ENCODE assay signal across 13 cellular contexts in genomic region chr11:64800633-64801464, GRCh38. TPM values are rescaled to one million over a fixed set of nuclear protein-coding genes. Genes with fewer than 3 reads are reported as not detected.
DNase-seq lines count a peak whose midpoint lies in the region; ATAC-seq and TF ChIP-seq lines count a peak whose summit lies in the region.
"Had no signal": no experiment of that assay in that cellular context is flagged by ENCODE, and none has a peak within 500 bp of the region (broad histone marks: within the 10 kb centered on the region; RNA-seq: fewer than 3 reads in every experiment).

No MANE protein-coding gene starts in this region.

- peaks cover 40% of the 10 kb centered on the region for H3K4me1 Mint-ChIP-seq in activated CD4-positive, alpha-beta T cell treated with anti-CD3 and anti-CD28 coated beads, Interleukin-2, amount 10 ng/mL, durations not matched to agents 7 days and 5 days
- H3K4me1 Mint-ChIP-seq in stimulated activated naive CD8-positive, alpha-beta T cell treated with anti-CD3 and anti-CD28 coated beads, Interleukin-15, amount 100 ng/mL, for 72 hours = peaks cover 66% of the 10 kb centered on the region

- no peaks in the 10 kb centered on the region for H3K27me3 Mint-ChIP-seq in activated CD4-positive, alpha-beta T cell treated with anti-CD3 and anti-CD28 coated beads, Interleukin-2, amount 10 ng/mL, durations not matched to agents 7 days and 5 days
- H3K27me3 Mint-ChIP-seq in stimulated activated naive CD8-positive, alpha-beta T cell treated with anti-CD3 and anti-CD28 coated beads, Interleukin-15, amount 100 ng/mL, for 72 hours = no peaks in the 10 kb centered on the region

- no peaks in the 10 kb centered on the region for H3K9me3 ChIP-seq in OCI-LY3 (ENCODE audit: insufficient read depth, low read length)
- H3K9me3 ChIP-seq in gastroesophageal sphincter = no peaks in the 10 kb centered on the region
- H3K9me3 ChIP-seq in effector memory CD4-positive, alpha-beta T cell (ENCODE audit: control insufficient read depth, low read length) = no peaks in the 10 kb centered on the region
- H3K9me3 ChIP-seq: body of pancreas had no signal

- no peak for DNase-seq in activated CD4-positive, alpha-beta T cell treated with anti-CD3 and anti-CD28 coated beads, Interleukin-2, amount 10 ng/mL, durations not matched to agents 7 days and 5 days
- no peak for DNase-seq in activated CD4-positive, alpha-beta T cell treated with anti-CD3 and anti-CD28 coated beads for 4 hours
- DNase-seq in stimulated activated naive CD8-positive, alpha-beta T cell treated with anti-CD3 and anti-CD28 coated beads, Interleukin-15, amount 100 ng/mL, for 72 hours = no peak
- DNase-seq in effector memory CD4-positive, alpha-beta T cell = no peak
- no peak for DNase-seq in HEK293T (ENCODE audit: extremely low spot score)
- DNase-seq: activated CD4-positive, alpha-beta T cell treated with anti-CD3 and anti-CD28 coated beads for 1 hour; body of pancreas; islet precursor cell; NCI-H1930 had no signal

- H3K4me2 ChIP-seq in OCI-LY3 (ENCODE audit: low read length) = 0 out of 2 replicates have a peak overlapping the region, but pooled peaks have one; percentile 99

- H3K27ac Mint-ChIP-seq in activated CD4-positive, alpha-beta T cell treated with anti-CD3 and anti-CD28 coated beads, Interleukin-2, amount 10 ng/mL, durations not matched to agents 7 days and 5 days = peak overlapping the region; percentile 85
- peak overlapping the region; percentile 80 to 84 for H3K27ac Mint-ChIP-seq in stimulated activated naive CD8-positive, alpha-beta T cell treated with anti-CD3 and anti-CD28 coated beads, Interleukin-15, amount 100 ng/mL, for 72 hours

- H3K4me3 Mint-ChIP-seq in activated CD4-positive, alpha-beta T cell treated with anti-CD3 and anti-CD28 coated beads, Interleukin-2, amount 10 ng/mL, durations not matched to agents 7 days and 5 days = peak overlapping the region; percentile 79
- peak overlapping the region; percentile 79 to 87 for H3K4me3 Mint-ChIP-seq in stimulated activated naive CD8-positive, alpha-beta T cell treated with anti-CD3 and anti-CD28 coated beads, Interleukin-15, amount 100 ng/mL, for 72 hours

- TF ChIP-seq POLR2A in gastroesophageal sphincter (IDR thresholded peaks at IDR 0.05) = no peak

- POLR2A ChIA-PET in activated CD4-positive, alpha-beta T cell treated with anti-CD3 and anti-CD28 coated beads, Interleukin-2, amount 10 ng/mL, durations not matched to agents 7 days and 5 days (lab: Charles Lee) = no interaction called here
- POLR2A ChIA-PET in HEK293T (lab: Yijun Ruan, JAX) = interaction anchor here (0.9 to 2.5 kb wide), 2 partner anchors 10 to 22 kb away, joined by 3 to 17 read pairs; partner anchors contain the start of genes MEN1 and SF1

- TF ChIP-seq EP300 in gastroesophageal sphincter (IDR thresholded peaks at IDR 0.05) = no peak

- H4K20me1 ChIP-seq in OCI-LY3 (ENCODE audit: insufficient read depth, low read length) = no peaks in the 10 kb centered on the region

- peaks cover 33% of the 10 kb centered on the region for H3K36me3 Mint-ChIP-seq in activated CD4-positive, alpha-beta T cell treated with anti-CD3 and anti-CD28 coated beads, Interleukin-2, amount 10 ng/mL, durations not matched to agents 7 days and 5 days (ENCODE audit: low read depth)

- no peak overlapping the region for H3K9ac ChIP-seq in OCI-LY3 (ENCODE audit: low read length)

- no peak for ATAC-seq in gastroesophageal sphincter
- ATAC-seq in stimulated activated naive CD8-positive, alpha-beta T cell treated with anti-CD3 and anti-CD28 coated beads, Interleukin-15, amount 100 ng/mL, for 72 hours = no peak
- no peak for ATAC-seq in HG02571 (IDR thresholded peaks at IDR 0.05; ENCODE audit: unreplicated experiment)
- ATAC-seq: body of pancreas, Panc1 had no signal

- H3K36me3 ChIP-seq in OCI-LY3 (replicated peaks; ENCODE audit: low read depth, low read length) (peaks cover 42% of the 10 kb centered on the region), gastroesophageal sphincter (peaks cover 0 to 64% of the 10 kb centered on the region in 2 donors)
- peaks cover 55% of the 10 kb centered on the region for H3K36me3 ChIP-seq in effector memory CD4-positive, alpha-beta T cell (ENCODE audit: control insufficient read depth, insufficient read depth, low read length)

- H3K4me3 ChIP-seq in OCI-LY3 (ENCODE audit: low read length) (no peak overlapping the region), gastroesophageal sphincter (no peak overlapping the region)
- H3K4me3 ChIP-seq in effector memory CD4-positive, alpha-beta T cell (ENCODE audit: insufficient read depth, low read depth, low read length, poor library complexity, severe bottlenecking) = no peak overlapping the region
- H3K4me3 ChIP-seq: body of pancreas had no signal

- TF ChIP-seq CTCF in OCI-LY3 (IDR thresholded peaks at IDR 0.05; ENCODE audit: low read depth, low read length) (no peak), gastroesophageal sphincter (IDR thresholded peaks at IDR 0.05) (no peak)

- H3K9me3 Mint-ChIP-seq in activated CD4-positive, alpha-beta T cell treated with anti-CD3 and anti-CD28 coated beads, Interleukin-2, amount 10 ng/mL, durations not matched to agents 7 days and 5 days = no peaks in the 10 kb centered on the region
- H3K9me3 Mint-ChIP-seq in stimulated activated naive CD8-positive, alpha-beta T cell treated with anti-CD3 and anti-CD28 coated beads, Interleukin-15, amount 100 ng/mL, for 72 hours = no peaks in the 10 kb centered on the region

- H3K27ac ChIP-seq in OCI-LY3 (ENCODE audit: low read length) (no peak overlapping the region), gastroesophageal sphincter (peak overlapping the region in 3 of 4 donors; percentile 92 to 95 (median 92))
- no peak overlapping the region for H3K27ac ChIP-seq in effector memory CD4-positive, alpha-beta T cell (ENCODE audit: insufficient read depth, low read length, poor library complexity, severe bottlenecking)

- WGBS in gastroesophageal sphincter (ENCODE audit: low coverage in 1 of 2), 2 donors = 85% methylated on average over 7 of the region's 25 CpGs; no CpG with 5 or more reads in 1 of the 2 donors

- no peaks in the 10 kb centered on the region for H3K27me3 ChIP-seq in OCI-LY3 (ENCODE audit: low read depth, low read length)
- H3K27me3 ChIP-seq in gastroesophageal sphincter = no peaks in the 10 kb centered on the region
- H3K27me3 ChIP-seq in effector memory CD4-positive, alpha-beta T cell (replicated peaks; ENCODE audit: control insufficient read depth, insufficient read depth, low read length, poor library complexity, severe bottlenecking) = no peaks in the 10 kb centered on the region
- H3K27me3 ChIP-seq: body of pancreas had no signal

- H3K79me2 ChIP-seq in OCI-LY3 (ENCODE audit: low read length) = peaks cover 16% of the 10 kb centered on the region

- H3K4me1 ChIP-seq in OCI-LY3 (ENCODE audit: low read length) (peaks cover 19% of the 10 kb centered on the region), gastroesophageal sphincter (peaks cover 0 to 33% (median 22%) of the 10 kb centered on the region in 3 donors)
- peaks cover 22% of the 10 kb centered on the region for H3K4me1 ChIP-seq in effector memory CD4-positive, alpha-beta T cell (ENCODE audit: control insufficient read depth, insufficient read depth, low read length, poor library complexity, severe bottlenecking)

- H2AFZ ChIP-seq in OCI-LY3 (ENCODE audit: low read depth, low read length) = no peak overlapping the region

- CTCF ChIA-PET in activated CD4-positive, alpha-beta T cell treated with anti-CD3 and anti-CD28 coated beads, Interleukin-2, amount 10 ng/mL, durations not matched to agents 7 days and 5 days (lab: Charles Lee) = interaction anchor here (0.8 to 1.7 kb wide), 2 partner anchors 19 to 56 kb away, joined by 3 to 5 read pairs; no protein-coding TSS in a partner anchor
- CTCF ChIA-PET in HEK293T (lab: Yijun Ruan, JAX) = no interaction called here

TF ChIP-seq in HEK293T, 16 proteins besides CTCF, POLR2A, EP300 and RAD21:
- no peak for TF ChIP-seq CTBP1 (IDR thresholded peaks at IDR 0.05; ENCODE audit: borderline replicate concordance)
- TF ChIP-seq FOXA1 (IDR thresholded peaks at IDR 0.05) = no peak
- no peak for TF ChIP-seq TARDBP (IDR thresholded peaks at IDR 0.05)
- no peak for TF ChIP-seq FOXK2 (IDR thresholded peaks at IDR 0.05)
- TF ChIP-seq ARNT (IDR thresholded peaks at IDR 0.05) = no peak
- no peak for TF ChIP-seq NFRKB (IDR thresholded peaks at IDR 0.05)
- TF ChIP-seq BHLHE40 (IDR thresholded peaks at IDR 0.05; ENCODE audit: borderline replicate concordance) = no peak
- TF ChIP-seq ZNF384 (IDR thresholded peaks at IDR 0.05) = no peak
- no peak for TF ChIP-seq FOXM1 (IDR thresholded peaks at IDR 0.05; ENCODE audit: borderline replicate concordance)
- no peak for TF ChIP-seq SP1 (IDR thresholded peaks at IDR 0.05)
- TF ChIP-seq L3MBTL2 (conservative IDR thresholded peaks at IDR 0.05) = no peak

RNA-seq across cellular contexts. Expression of gene MAP4K2, which starts 2.2 kb away (rescaled TPM):
- total RNA-seq in activated CD4-positive, alpha-beta T cell treated with anti-CD3 and anti-CD28 coated beads, Interleukin-2, amount 10 ng/mL, durations not matched to agents 7 days and 5 days = 10 to 100 TPM; 86.6 to 91.2 TPM
- 10 to 100 TPM; 17.6 to 24.0 (median 19.6) TPM for total RNA-seq in gastroesophageal sphincter

RNA-seq across cellular contexts. Expression of gene MEN1, which starts 9.5 kb away (rescaled TPM):
- total RNA-seq in activated CD4-positive, alpha-beta T cell treated with anti-CD3 and anti-CD28 coated beads, Interleukin-2, amount 10 ng/mL, durations not matched to agents 7 days and 5 days = 10 to 100 TPM; 35.1 to 38.7 TPM
- total RNA-seq in gastroesophageal sphincter = 10 to 100 TPM in 2 of 4 donors, 1 to 10 TPM in 2; 7.1 to 20.9 (median 11.6) TPM

RNA-seq across cellular contexts. Expression of gene SF1, which starts 22.5 kb away (rescaled TPM):
- 100 to 1,000 TPM; 435 to 456 TPM for total RNA-seq in activated CD4-positive, alpha-beta T cell treated with anti-CD3 and anti-CD28 coated beads, Interleukin-2, amount 10 ng/mL, durations not matched to agents 7 days and 5 days
- total RNA-seq in gastroesophageal sphincter = 100 to 1,000 TPM; 187 to 314 (median 253) TPM

RNA-seq across cellular contexts. Expression of gene PYGM, which starts 41.1 kb away (rescaled TPM):
- 1 to 10 TPM; 3.9 to 4.3 TPM for total RNA-seq in activated CD4-positive, alpha-beta T cell treated with anti-CD3 and anti-CD28 coated beads, Interleukin-2, amount 10 ng/mL, durations not matched to agents 7 days and 5 days
- 10 to 100 TPM; 10.5 to 55.2 (median 32.8) TPM for total RNA-seq in gastroesophageal sphincter

RNA-seq across cellular contexts. Expression of gene CDC42BPG, which starts 43.6 kb away (rescaled TPM):
- 1 to 10 TPM in 1 of 2 experiments, under 1 TPM in 1; 0.42 to 1.3 TPM for total RNA-seq in activated CD4-positive, alpha-beta T cell treated with anti-CD3 and anti-CD28 coated beads, Interleukin-2, amount 10 ng/mL, durations not matched to agents 7 days and 5 days
- under 1 TPM; 0.08 to 0.94 (median 0.22) TPM for total RNA-seq in gastroesophageal sphincter

Comparison
In these comparisons a context has a peak if more than half of its experiments do, and no peak if none do; other contexts are left out.
1. H3K27ac ChIP-seq: peak in gastroesophageal sphincter (3 of 4); none in OCI-LY3 (single experiment) and effector memory CD4-positive, alpha-beta T cell (single experiment).